1 cellular context compared by ENCODE assay signal in the genomic region with DNA sequence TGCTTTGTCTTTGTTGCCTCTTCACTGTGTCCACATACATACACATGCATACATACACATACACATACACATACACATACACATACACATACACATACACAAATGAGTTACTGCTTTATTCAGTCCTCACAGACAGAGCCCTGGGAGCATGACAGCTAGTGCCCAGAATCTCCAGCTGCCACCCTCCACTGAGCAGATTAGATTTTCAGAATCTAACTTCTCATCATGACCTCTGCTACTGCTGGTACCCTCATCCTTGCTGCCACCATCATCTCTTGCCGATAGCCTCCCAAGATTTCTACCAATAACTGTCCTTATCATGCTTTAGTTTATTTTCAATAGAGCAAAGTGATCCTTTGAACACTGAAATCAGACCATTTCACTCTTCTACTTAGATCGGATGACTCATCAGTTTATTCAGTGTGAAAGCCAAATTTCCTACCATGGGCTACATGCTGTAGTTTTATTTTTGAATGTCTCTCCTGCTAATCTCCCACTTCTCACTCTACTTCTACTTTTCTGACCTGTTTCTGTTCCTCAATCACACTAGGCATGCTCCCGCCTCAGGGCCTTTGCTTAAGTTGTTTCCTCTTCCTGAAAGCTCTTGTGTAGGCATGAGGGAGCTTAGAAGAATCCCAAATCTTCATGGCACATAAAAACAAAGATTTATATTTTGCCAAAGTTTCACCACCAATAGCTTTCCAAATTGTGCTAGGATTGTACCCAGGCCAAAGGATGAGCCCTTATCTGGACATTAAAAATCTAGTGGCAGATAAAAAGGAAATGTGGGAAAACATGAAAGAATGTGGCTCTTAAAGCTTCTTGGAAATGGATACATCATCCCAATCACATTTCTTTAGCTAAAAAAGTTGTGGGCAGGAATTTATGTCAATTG.
A peak's percentile ranks its signal among the peaks of the same experiment; 100 is the strongest.
TF ChIP-seq lines count a peak whose summit lies in the region.

No MANE protein-coding gene starts in this region.

TF ChIP-seq in HepG2, 621 proteins besides CTCF, POLR2A, EP300 and RAD21 (continued from another document):
- TF ChIP-seq MAFK (conservative IDR thresholded peaks at IDR 0.05 in 1 of 2, IDR thresholded peaks at IDR 0.05 in 1 of 2; ENCODE audit: low read length in 2 of 2), result peak; percentile 28 to 51; a peak in 3 of 4 replicates
- TF ChIP-seq, protein P1, sequence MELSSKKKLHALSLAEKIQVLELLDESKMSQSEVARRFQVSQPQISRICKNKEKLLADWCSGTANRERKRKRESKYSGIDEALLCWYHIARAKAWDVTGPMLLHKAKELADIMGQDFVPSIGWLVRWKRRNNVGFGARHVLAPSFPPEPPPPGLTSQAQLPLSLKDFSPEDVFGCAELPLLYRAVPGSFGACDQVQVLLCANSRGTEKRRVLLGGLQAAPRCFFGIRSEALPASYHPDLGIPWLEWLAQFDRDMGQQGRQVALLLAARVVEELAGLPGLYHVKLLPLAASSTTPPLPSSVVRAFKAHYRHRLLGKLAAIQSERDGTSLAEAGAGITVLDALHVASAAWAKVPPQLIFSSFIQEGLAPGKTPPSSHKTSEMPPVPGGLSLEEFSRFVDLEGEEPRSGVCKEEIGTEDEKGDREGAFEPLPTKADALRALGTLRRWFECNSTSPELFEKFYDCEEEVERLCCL (CRISPR knock-in tag; IDR thresholded peaks at IDR 0.05; ENCODE audit: borderline replicate concordance), result no peak
